ENCODE assay signal across 8 cellular contexts in the genomic region with DNA sequence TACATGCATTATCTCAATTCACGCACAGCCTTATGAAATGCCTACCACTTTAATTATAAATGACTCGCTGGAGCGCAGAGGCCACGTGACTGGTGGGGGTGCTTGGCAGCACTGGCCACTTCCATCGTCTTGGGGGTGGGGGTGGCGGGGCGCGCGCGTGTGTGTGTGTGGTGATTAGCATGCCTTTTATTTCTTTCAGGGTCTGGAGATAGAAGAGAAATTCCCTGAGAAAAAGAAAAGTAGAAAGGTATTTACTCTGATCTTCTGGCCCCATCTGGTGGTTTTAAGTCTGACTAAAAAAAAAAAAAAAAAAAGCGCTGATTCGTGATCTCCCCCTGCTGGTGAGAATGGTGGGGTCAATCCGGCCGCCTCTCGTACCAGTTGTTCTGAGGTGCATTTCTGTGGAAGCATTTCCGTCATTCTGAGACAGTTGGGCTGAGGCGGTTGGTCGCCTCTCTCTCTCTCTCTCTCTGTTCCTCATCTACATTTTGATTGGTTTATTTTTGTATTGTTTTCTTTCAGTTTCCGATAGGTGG. TPM values are rescaled to one million over a fixed set of nuclear protein-coding genes. Genes with fewer than 3 reads are reported as not detected.
DNase-seq lines count a peak whose midpoint lies in the region; ATAC-seq and TF ChIP-seq lines count a peak whose summit lies in the region.

A gene with protein sequence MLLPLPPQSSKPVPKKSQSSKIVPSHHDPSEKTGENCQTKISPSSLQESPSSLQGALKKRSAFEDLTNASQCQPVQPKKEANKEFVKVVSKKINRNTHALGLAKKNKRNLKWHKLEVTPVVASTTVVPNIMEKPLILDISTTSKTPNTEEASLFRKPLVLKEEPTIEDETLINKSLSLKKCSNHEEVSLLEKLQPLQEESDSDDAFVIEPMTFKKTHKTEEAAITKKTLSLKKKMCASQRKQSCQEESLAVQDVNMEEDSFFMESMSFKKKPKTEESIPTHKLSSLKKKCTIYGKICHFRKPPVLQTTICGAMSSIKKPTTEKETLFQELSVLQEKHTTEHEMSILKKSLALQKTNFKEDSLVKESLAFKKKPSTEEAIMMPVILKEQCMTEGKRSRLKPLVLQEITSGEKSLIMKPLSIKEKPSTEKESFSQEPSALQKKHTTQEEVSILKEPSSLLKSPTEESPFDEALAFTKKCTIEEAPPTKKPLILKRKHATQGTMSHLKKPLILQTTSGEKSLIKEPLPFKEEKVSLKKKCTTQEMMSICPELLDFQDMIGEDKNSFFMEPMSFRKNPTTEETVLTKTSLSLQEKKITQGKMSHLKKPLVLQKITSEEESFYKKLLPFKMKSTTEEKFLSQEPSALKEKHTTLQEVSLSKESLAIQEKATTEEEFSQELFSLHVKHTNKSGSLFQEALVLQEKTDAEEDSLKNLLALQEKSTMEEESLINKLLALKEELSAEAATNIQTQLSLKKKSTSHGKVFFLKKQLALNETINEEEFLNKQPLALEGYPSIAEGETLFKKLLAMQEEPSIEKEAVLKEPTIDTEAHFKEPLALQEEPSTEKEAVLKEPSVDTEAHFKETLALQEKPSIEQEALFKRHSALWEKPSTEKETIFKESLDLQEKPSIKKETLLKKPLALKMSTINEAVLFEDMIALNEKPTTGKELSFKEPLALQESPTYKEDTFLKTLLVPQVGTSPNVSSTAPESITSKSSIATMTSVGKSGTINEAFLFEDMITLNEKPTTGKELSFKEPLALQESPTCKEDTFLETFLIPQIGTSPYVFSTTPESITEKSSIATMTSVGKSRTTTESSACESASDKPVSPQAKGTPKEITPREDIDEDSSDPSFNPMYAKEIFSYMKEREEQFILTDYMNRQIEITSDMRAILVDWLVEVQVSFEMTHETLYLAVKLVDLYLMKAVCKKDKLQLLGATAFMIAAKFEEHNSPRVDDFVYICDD (N-terminal part only) (plus strand): TSS at position 402 of the 536 bp plus-strand sequence. CDS start 80,399 bp downstream, outside the sequence.

- TF ChIP-seq CTCF in Caco-2 (IDR thresholded peaks at IDR 0.05; ENCODE audit: insufficient read depth in 1 of 2, low read depth in 1 of 2, low read length in 1 of 2, severe bottlenecking in 1 of 2, unreplicated experiment in 1 of 2) (peak; percentile 60 to 77), HL-60 (IDR thresholded peaks at IDR 0.05; ENCODE audit: insufficient read depth, low read length) (peak; percentile 3), endothelial cell (IDR thresholded peaks at IDR 0.05; ENCODE audit: unreplicated experiment) (peak; percentile 68)

- H3K4me3 Mint-ChIP-seq in Caco-2 (ENCODE audit: unreplicated experiment) (peak within 1 kb of the TSS; percentile 39), endothelial cell (ENCODE audit: unreplicated experiment) (peak within 1 kb of the TSS; percentile 78)

- POLR2A ChIA-PET in Caco-2 (lab: Charles Lee): interaction anchor here (0.7 kb wide), 1 partner anchor 102 kb away, joined by 8 read pairs; no protein-coding TSS in a partner anchor

- DNase-seq in Caco-2: peak; percentile 70 to 71
- DNase-seq in HL-60 (ENCODE audit: low read depth in 1 of 2, low spot score in 1 of 2): peak; percentile 28 to 69
- peak; percentile 71 to 74 for DNase-seq in NOMO-1 (lab: John Stamatoyannopoulos, UW; ENCODE audit: unreplicated experiment in 2 of 2)
- DNase-seq in activated CD8-positive, alpha-beta memory T cell treated with anti-CD3 and anti-CD28 coated beads, Interleukin-2, amount 50 U/mL, for 1 hour (ENCODE audit: extremely low read depth): peak; percentile 37
- DNase-seq in endothelial cell (ENCODE audit: low spot score): peak; percentile 46
- DNase-seq in stimulated activated CD8-positive, alpha-beta memory T cell treated with anti-CD3 and anti-CD28 coated beads, Interleukin-7, amount 100 ng/mL, for 1 hour (ENCODE audit: low read depth in 2 of 2): peak; percentile 28 to 37

- intact Hi-C loops in Caco-2 (cut with micrococcal nuclease; ENCODE audit: unreplicated experiment): loop anchor here (1.0 to 5.0 kb wide), 5 partner anchors 96 to 320 kb away; no protein-coding TSS in a partner anchor

- H3K36me3 Mint-ChIP-seq in Caco-2 (ENCODE audit: insufficient read depth, unreplicated experiment) (no peaks in the 10 kb centered on the region), endothelial cell (ENCODE audit: low read depth, unreplicated experiment) (no peaks in the 10 kb centered on the region)

- no TSS peak for BruUV-seq in Caco-2 (replicated peaks; lab: Mats Ljungman, UMichigan)

- H3K4me1 ChIP-seq in Caco-2 (peaks cover 18% of the 10 kb centered on the region), muscle layer of colon (ENCODE audit: insufficient read depth, low read length) (no peaks in the 10 kb centered on the region)

- H3K9ac ChIP-seq in muscle layer of colon (ENCODE audit: low read length): no peak within 1 kb of the TSS

- H3K9me3 Mint-ChIP-seq in Caco-2 (ENCODE audit: unreplicated experiment) (no peaks in the 10 kb centered on the region), endothelial cell (ENCODE audit: unreplicated experiment) (no peaks in the 10 kb centered on the region)

- H3K27ac ChIP-seq in HL-60 (replicated peaks): peak within 1 kb of the TSS; percentile 55
- no peak within 1 kb of the TSS for H3K27ac ChIP-seq in muscle layer of colon (ENCODE audit: low read depth, low read length)

- H3K27me3 ChIP-seq in Caco-2 (replicated peaks; ENCODE audit: control insufficient read depth, insufficient read depth, low read length) (no peaks in the 10 kb centered on the region), HL-60 (ENCODE audit: insufficient read depth, poor library complexity, severe bottlenecking) (no peaks in the 10 kb centered on the region), muscle layer of colon (ENCODE audit: control insufficient read depth in 1 of 2, insufficient read depth in 2 of 2, low read length in 2 of 2) (peaks cover 0 to 4% of the 10 kb centered on the region in 2 donors)

- CTCF ChIA-PET in Caco-2 (lab: Charles Lee): interaction anchor here (1.3 kb wide), 1 partner anchor 104 kb away, joined by 10 read pairs; no protein-coding TSS in a partner anchor

- no peak within 1 kb of the TSS for H3K4me3 ChIP-seq in Caco-2 (ENCODE audit: low read depth, low read length)
- H3K4me3 ChIP-seq in HL-60 (replicated peaks; ENCODE audit: insufficient read depth, low read length): no peak within 1 kb of the TSS
- peak within 1 kb of the TSS; percentile 35 to 41 for H3K4me3 ChIP-seq in muscle layer of colon (ENCODE audit: low read depth in 1 of 2, low read length in 2 of 2)

- H3K27ac Mint-ChIP-seq in Caco-2 (ENCODE audit: unreplicated experiment) (peak within 1 kb of the TSS; percentile 45), endothelial cell (ENCODE audit: unreplicated experiment) (peak within 1 kb of the TSS; percentile 63)

- ATAC-seq in GM19468 (IDR thresholded peaks at IDR 0.05; ENCODE audit: extremely low read depth, unreplicated experiment): peak; percentile 92

- no peaks in the 10 kb centered on the region for H3K9me3 ChIP-seq in Caco-2
- no peaks in the 10 kb centered on the region for H3K9me3 ChIP-seq in muscle layer of colon (ENCODE audit: low read length)

- H3K36me3 ChIP-seq in Caco-2 (ENCODE audit: control insufficient read depth, insufficient read depth, low read length): no peaks in the 10 kb centered on the region
- no peaks in the 10 kb centered on the region for H3K36me3 ChIP-seq in muscle layer of colon (ENCODE audit: insufficient read depth, low read length)

- H3K27me3 Mint-ChIP-seq in Caco-2 (ENCODE audit: insufficient read depth, unreplicated experiment) (no peaks in the 10 kb centered on the region), endothelial cell (ENCODE audit: unreplicated experiment) (no peaks in the 10 kb centered on the region)

- H3K4me1 Mint-ChIP-seq in Caco-2 (ENCODE audit: low read depth, unreplicated experiment) (peaks cover 17% of the 10 kb centered on the region), endothelial cell (ENCODE audit: unreplicated experiment) (no peaks in the 10 kb centered on the region)

RNA-seq across cellular contexts. Expression of the gene that starts here (rescaled TPM):
- 0.82 and 2.1 TPM in 2 replicates for total RNA-seq in Caco-2 (2022)
- total RNA-seq in endothelial cell (ENCODE audit: unreplicated experiment): 0.33 TPM

Comparison
In these comparisons a context has a peak if more than half of its experiments do, and no peak if none do; other contexts are left out.
1. Peak in DNase-seq in endothelial cell; RNA of the gene not detected or under 1 TPM.
2. H3K4me3 ChIP-seq: peak in muscle layer of colon (2 of 2); none in Caco-2 (single experiment) and HL-60 (single experiment).
3. CTCF ChIP-seq: peak in every context shown above with its lines; median percentile 68 in Caco-2; 68 in endothelial cell; 3 in HL-60.
4. Peak in every context shown above with its lines, with median percentiles within 50 percentile points of each other: DNase-seq.